8 cellular contexts compared by ENCODE assay signal in genomic region chr20:34579191-34579661, GRCh38. TPM values are rescaled to one million over a fixed set of nuclear protein-coding genes. Genes with fewer than 3 reads are reported as not detected.
A peak's percentile ranks its signal among the peaks of the same experiment; 100 is the strongest.
DNase-seq lines count a peak whose midpoint lies in the region; ATAC-seq and TF ChIP-seq lines count a peak whose summit lies in the region.

No MANE protein-coding gene starts in this region.

- H3K4me2 ChIP-seq in neuronal stem cell (ENCODE audit: insufficient read depth, low read length, poor library complexity, severe bottlenecking), result no peak overlapping the region

- H3K27me3 ChIP-seq in uterus, result no peaks in the 10 kb centered on the region
- no peaks in the 10 kb centered on the region for H3K27me3 ChIP-seq in naive thymus-derived CD4-positive, alpha-beta T cell (ENCODE audit: control insufficient read depth in 2 of 2, insufficient read depth in 2 of 2, low read length in 2 of 2)
- no peaks in the 10 kb centered on the region for H3K27me3 ChIP-seq in neuronal stem cell (ENCODE audit: control insufficient read depth in 3 of 3, insufficient read depth in 3 of 3, low read depth in 1 of 3, low read length in 3 of 3)

- no peak overlapping the region for H2AK5ac ChIP-seq in neuronal stem cell (ENCODE audit: low read depth, low read length)

- no peak for ATAC-seq in naive thymus-derived CD4-positive, alpha-beta T cell
- ATAC-seq in GM21723 (IDR thresholded peaks at IDR 0.05; ENCODE audit: unreplicated experiment), result no peak

- H2BK12ac ChIP-seq in neuronal stem cell (ENCODE audit: low read length), result no peak overlapping the region

- H3K27me3 Mint-ChIP-seq in naive thymus-derived CD4-positive, alpha-beta T cell, result no peaks in the 10 kb centered on the region

- no peak overlapping the region for H3K23ac ChIP-seq in neuronal stem cell (ENCODE audit: low read depth, low read length, poor library complexity)

- H3K9ac ChIP-seq in neuronal stem cell (ENCODE audit: low read depth, low read length, poor library complexity), result no peak overlapping the region

- no peak overlapping the region for H2BK5ac ChIP-seq in neuronal stem cell (ENCODE audit: low read length)

- no peak overlapping the region for H3K4me3 Mint-ChIP-seq in naive thymus-derived CD4-positive, alpha-beta T cell

- no peak overlapping the region for H4K91ac ChIP-seq in neuronal stem cell (ENCODE audit: low read depth, low read length, poor library complexity)

- POLR2A ChIA-PET in naive thymus-derived CD4-positive, alpha-beta T cell (lab: Charles Lee), result interaction anchor here (0.5 to 0.6 kb wide), 2 partner anchors 87 to 1154 kb away, joined by 3 read pairs; no protein-coding TSS in a partner anchor

- DNase-seq in COLO829 (ENCODE audit: low spot score), result peak; percentile 60
- peak; percentile 54 for DNase-seq in MV-4-11 (lab: John Stamatoyannopoulos, UW)
- DNase-seq in cardiac fibroblast (ENCODE audit: low read depth in 2 of 2), result peak; percentile 87 to 90
- DNase-seq in left kidney (ENCODE audit: low read depth, low spot score), result peak; percentile 69
- DNase-seq in uterus, result peak; percentile 54 to 74
- DNase-seq in naive thymus-derived CD4-positive, alpha-beta T cell, result no peak
- DNase-seq in neuronal stem cell (ENCODE audit: low spot score), result no peak

- CTCF ChIA-PET in naive thymus-derived CD4-positive, alpha-beta T cell (lab: Charles Lee), result interaction anchor here (0.5 kb wide), 1 partner anchor 190 kb away, joined by 4 read pairs; no protein-coding TSS in a partner anchor

- H3K9me3 Mint-ChIP-seq in naive thymus-derived CD4-positive, alpha-beta T cell, result peaks cover 0 to 2% (median 0%) of the 10 kb centered on the region in 11 donors

- intact Hi-C loops in uterus (cut with DNase I; ENCODE audit: low total_unique reads), result no loop called here
- intact Hi-C loops in naive thymus-derived CD4-positive, alpha-beta T cell (cut with micrococcal nuclease), result no loop called here

- no peak overlapping the region for H3K14ac ChIP-seq in neuronal stem cell (ENCODE audit: low read length)

- H4K8ac ChIP-seq in neuronal stem cell (ENCODE audit: low read depth, low read length), result no peak overlapping the region

- H3K4me1 Mint-ChIP-seq in naive thymus-derived CD4-positive, alpha-beta T cell, result peaks cover 9 to 38% (median 17%) of the 10 kb centered on the region in 7 donors

- no peak overlapping the region for H2BK120ac ChIP-seq in neuronal stem cell (ENCODE audit: low read depth, low read length)

- no peaks in the 10 kb centered on the region for H3K9me3 ChIP-seq in uterus
- no peaks in the 10 kb centered on the region for H3K9me3 ChIP-seq in naive thymus-derived CD4-positive, alpha-beta T cell (ENCODE audit: control insufficient read depth in 2 of 3, low read length in 3 of 3)
- H3K9me3 ChIP-seq in neuronal stem cell (replicated peaks in 1 of 2; ENCODE audit: control insufficient read depth in 2 of 2, insufficient read depth in 1 of 2, low read depth in 1 of 2, low read length in 2 of 2), result no peaks in the 10 kb centered on the region

- peaks cover 4 to 37% (median 13%) of the 10 kb centered on the region in 5 donors for H3K36me3 Mint-ChIP-seq in naive thymus-derived CD4-positive, alpha-beta T cell

- no peak overlapping the region for H2AFZ ChIP-seq in neuronal stem cell (ENCODE audit: low read length)

- H3K4me3 ChIP-seq in cardiac fibroblast (replicated peaks in 1 of 2; ENCODE audit: low read depth in 2 of 2, low read length in 2 of 2) (no peak overlapping the region), uterus (no peak overlapping the region), neuronal stem cell (ENCODE audit: low read length in 2 of 2) (no peak overlapping the region)
- H3K4me3 ChIP-seq in naive thymus-derived CD4-positive, alpha-beta T cell (ENCODE audit: low read length), result no peak overlapping the region

- no peaks in the 10 kb centered on the region for H3K36me3 ChIP-seq in uterus
- peaks cover 0 to 66% (median 0%) of the 10 kb centered on the region in 3 experiments for H3K36me3 ChIP-seq in naive thymus-derived CD4-positive, alpha-beta T cell (ENCODE audit: control insufficient read depth in 2 of 3, insufficient read depth in 3 of 3, low read length in 3 of 3)
- peaks cover 5 to 55% of the 10 kb centered on the region in 2 donors for H3K36me3 ChIP-seq in neuronal stem cell (replicated peaks in 1 of 2; ENCODE audit: control insufficient read depth in 2 of 2, insufficient read depth in 2 of 2, low read length in 2 of 2)

- H3K4me1 ChIP-seq in uterus, result peaks cover 3 to 6% of the 10 kb centered on the region in 2 donors
- H3K4me1 ChIP-seq in naive thymus-derived CD4-positive, alpha-beta T cell (ENCODE audit: control insufficient read depth in 2 of 2, insufficient read depth in 2 of 2, low read length in 2 of 2), result peaks cover 10 to 11% of the 10 kb centered on the region in 2 donors
- peaks cover 0 to 11% of the 10 kb centered on the region in 2 donors for H3K4me1 ChIP-seq in neuronal stem cell (ENCODE audit: control insufficient read depth in 2 of 2, insufficient read depth in 1 of 2, low read depth in 1 of 2, low read length in 2 of 2)

- no peak for TF ChIP-seq POLR2A in uterus (IDR thresholded peaks at IDR 0.05)

- H3K27ac ChIP-seq in uterus (peak overlapping the region; percentile 8 to 23), neuronal stem cell (replicated peaks; ENCODE audit: low read length) (no peak overlapping the region)
- no peak overlapping the region for H3K27ac ChIP-seq in naive thymus-derived CD4-positive, alpha-beta T cell (ENCODE audit: low read depth, low read length)

- TF ChIP-seq CTCF in cardiac fibroblast (IDR thresholded peaks at IDR 0.05; ENCODE audit: low read depth, low read length), result peak; percentile 85
- TF ChIP-seq CTCF in uterus (IDR thresholded peaks at IDR 0.05), result peak; percentile 55 to 79 (median 73)

- H3K4ac ChIP-seq in neuronal stem cell (ENCODE audit: low read length), result no peak overlapping the region

- H3K27ac Mint-ChIP-seq in naive thymus-derived CD4-positive, alpha-beta T cell, result peak overlapping the region in 4 of 9 donors; percentile 2 to 91 (median 64)

- H2BK15ac ChIP-seq in neuronal stem cell (ENCODE audit: low read length), result no peak overlapping the region

- no peaks in the 10 kb centered on the region for H3K79me1 ChIP-seq in neuronal stem cell (ENCODE audit: low read depth, low read length)

- no CpG with 5 or more reads among the region's 7 CpGs for WGBS in neuronal stem cell (ENCODE audit: extremely low coverage in 2 of 2, insufficient read length in 2 of 2, insufficient replicate concordance in 1 of 2), 2 donors

- H3K18ac ChIP-seq in neuronal stem cell (ENCODE audit: low read length), result no peak overlapping the region

RNA-seq across cellular contexts. Expression of gene MAP1LC3A, which starts 20.7 kb away (rescaled TPM):
- 10 to 100 TPM in 3 of 4 donors, 1 to 10 TPM in 1; 6.7 to 57.1 (median 20.0) TPM for total RNA-seq in uterus
- total RNA-seq in naive thymus-derived CD4-positive, alpha-beta T cell, result 10 to 100 TPM in 1 of 5 experiments, 1 to 10 TPM in 2, under 1 TPM in 2; 0.60 to 10.3 (median 6.3) TPM
- polyA plus RNA-seq in naive thymus-derived CD4-positive, alpha-beta T cell, result 1 to 10 TPM; 1.1 to 1.7 TPM
- 10.4 TPM for polyA plus RNA-seq in neuronal stem cell (2013, experiment 1 of 2)
- 10.7 TPM for polyA plus RNA-seq in neuronal stem cell (2013, experiment 2 of 2)

Comparison
In these comparisons a context has a peak if more than half of its experiments do, and no peak if none do; other contexts are left out.
1. DNase-seq: peak in COLO829 (single experiment), MV-4-11 (single experiment), cardiac fibroblast (2 of 2), left kidney (single experiment) and uterus (2 of 2); none in naive thymus-derived CD4-positive, alpha-beta T cell (0 of 9) and neuronal stem cell (single experiment).
2. H3K27ac ChIP-seq: peak in uterus (2 of 2); none in naive thymus-derived CD4-positive, alpha-beta T cell (single experiment) and neuronal stem cell (single experiment).